Comparison of ENCODE assay signal across 19 cellular contexts in genomic region chr19:28999733-29000433, GRCh38.
A peak's percentile ranks its signal among the peaks of the same experiment; 100 is the strongest.
DNase-seq lines count a peak whose midpoint lies in the region; ATAC-seq and TF ChIP-seq lines count a peak whose summit lies in the region.
"Had no signal": no experiment of that assay in that cellular context is flagged by ENCODE, and none has a peak within 500 bp of the region (broad histone marks: within the 10 kb centered on the region; RNA-seq: fewer than 3 reads in every experiment).

No MANE protein-coding gene starts in this region.

- DNase-seq in Right ventricle myocardium inferior (ENCODE audit: missing footprints), result no peak
- peak; percentile 38 for DNase-seq in left ventricle myocardium superior
- DNase-seq in upper lobe of right lung, result peak; percentile 44
- DNase-seq in colonic mucosa, result no peak
- no peak for DNase-seq in NCI-H187 treated with DMSO at 0.1 percent for 48 hours (lab: John Stamatoyannopoulos, UW)
- DNase-seq: BE2C, EL, GF-D8, H7, KG1, NCI-H1105 treated with DMSO at 0.1 percent for 48 hours, NCI-H2081, NCI-H2171, NCI-H446, NCI-H526, Peyer's patch had no signal

- H3K4me1 ChIP-seq in upper lobe of right lung (no peaks in the 10 kb centered on the region), colonic mucosa (no peaks in the 10 kb centered on the region)
- H3K4me1 ChIP-seq: BE2C, Peyer's patch had no signal

- no peaks in the 10 kb centered on the region for H3F3A ChIP-seq in neural cell (ENCODE audit: insufficient read depth, low read length, poor library complexity, severe bottlenecking)

- H3K9me3 ChIP-seq in neural cell (ENCODE audit: low read length), result no peaks in the 10 kb centered on the region
- H3K9me3 ChIP-seq in upper lobe of right lung, result no peaks in the 10 kb centered on the region
- H3K9me3 ChIP-seq in colonic mucosa, result no peaks in the 10 kb centered on the region
- H3K9me3 ChIP-seq: BE2C had no signal

- TF ChIP-seq CTCF in neural cell (IDR thresholded peaks at IDR 0.05; ENCODE audit: poor library complexity, severe bottlenecking), result no peak
- TF ChIP-seq CTCF in upper lobe of right lung (IDR thresholded peaks at IDR 0.05), result no peak
- no peak for TF ChIP-seq CTCF in colonic mucosa (IDR thresholded peaks at IDR 0.05)

- no peak overlapping the region for H3K4me3 ChIP-seq in neural cell (ENCODE audit: low read length)
- no peak overlapping the region for H3K4me3 ChIP-seq in upper lobe of right lung
- H3K4me3 ChIP-seq in colonic mucosa, result no peak overlapping the region
- H3K4me3 ChIP-seq: Peyer's patch had no signal

- H2AFZ ChIP-seq in neural cell (ENCODE audit: low read depth, low read length), result no peak overlapping the region

- H3K9ac ChIP-seq in neural cell (ENCODE audit: low read length), result no peak overlapping the region
- H3K9ac ChIP-seq in colonic mucosa (ENCODE audit: low read depth in 2 of 2, low read length in 2 of 2), result no peak overlapping the region

- ATAC-seq in Right ventricle myocardium inferior (peak; percentile 72), left ventricle myocardium superior (peak; percentile 33), upper lobe of right lung (no peak), GM21619 (IDR thresholded peaks at IDR 0.05; ENCODE audit: unreplicated experiment) (no peak), GM19035 (IDR thresholded peaks at IDR 0.05; ENCODE audit: unreplicated experiment) (no peak)

- TF ChIP-seq RAD21 in neural cell (conservative IDR thresholded peaks at IDR 0.05), result no peak

- H3K4me2 ChIP-seq in neural cell (ENCODE audit: low read length), result no peak overlapping the region

- TF ChIP-seq EP300 in neural cell (conservative IDR thresholded peaks at IDR 0.05; ENCODE audit: poor library complexity, severe bottlenecking), result peak; percentile 24

- no peaks in the 10 kb centered on the region for H3K79me2 ChIP-seq in neural cell (replicated peaks; ENCODE audit: insufficient read depth, low read length)

- H4K20me1 ChIP-seq in neural cell (ENCODE audit: insufficient read depth), result no peaks in the 10 kb centered on the region

- H3K9me2 ChIP-seq in neural cell (ENCODE audit: insufficient read depth, low read length), result no peaks in the 10 kb centered on the region

- H3K27me3 ChIP-seq in neural cell (ENCODE audit: insufficient read depth, low read depth, low read length), result no peaks in the 10 kb centered on the region
- H3K27me3 ChIP-seq in upper lobe of right lung, result no peaks in the 10 kb centered on the region
- no peaks in the 10 kb centered on the region for H3K27me3 ChIP-seq in colonic mucosa
- H3K27me3 ChIP-seq: BE2C, Peyer's patch had no signal

- H3K27ac ChIP-seq in neural cell (ENCODE audit: low read length) (no peak overlapping the region), upper lobe of right lung (no peak overlapping the region), colonic mucosa (no peak overlapping the region)
- H3K27ac ChIP-seq: Peyer's patch had no signal

- intact Hi-C loops in Right ventricle myocardium inferior (cut with DNase I), result no loop called here
- intact Hi-C loops in left ventricle myocardium superior (cut with micrococcal nuclease), result no loop called here
- intact Hi-C loops in upper lobe of right lung (cut with DNase I), result no loop called here
- intact Hi-C loops in colonic mucosa (cut with DNase I), result no loop called here

- no peaks in the 10 kb centered on the region for H3K36me3 ChIP-seq in neural cell (ENCODE audit: insufficient read depth, low read length)
- H3K36me3 ChIP-seq in upper lobe of right lung, result no peaks in the 10 kb centered on the region
- H3K36me3 ChIP-seq in colonic mucosa, result no peaks in the 10 kb centered on the region
- H3K36me3 ChIP-seq: BE2C, Peyer's patch had no signal

TF ChIP-seq in neural cell, 6 proteins besides CTCF, POLR2A, EP300 and RAD21:
- TF ChIP-seq TAF1 (IDR thresholded peaks at IDR 0.05; ENCODE audit: low read depth), result no peak
- TF ChIP-seq, protein P1, sequence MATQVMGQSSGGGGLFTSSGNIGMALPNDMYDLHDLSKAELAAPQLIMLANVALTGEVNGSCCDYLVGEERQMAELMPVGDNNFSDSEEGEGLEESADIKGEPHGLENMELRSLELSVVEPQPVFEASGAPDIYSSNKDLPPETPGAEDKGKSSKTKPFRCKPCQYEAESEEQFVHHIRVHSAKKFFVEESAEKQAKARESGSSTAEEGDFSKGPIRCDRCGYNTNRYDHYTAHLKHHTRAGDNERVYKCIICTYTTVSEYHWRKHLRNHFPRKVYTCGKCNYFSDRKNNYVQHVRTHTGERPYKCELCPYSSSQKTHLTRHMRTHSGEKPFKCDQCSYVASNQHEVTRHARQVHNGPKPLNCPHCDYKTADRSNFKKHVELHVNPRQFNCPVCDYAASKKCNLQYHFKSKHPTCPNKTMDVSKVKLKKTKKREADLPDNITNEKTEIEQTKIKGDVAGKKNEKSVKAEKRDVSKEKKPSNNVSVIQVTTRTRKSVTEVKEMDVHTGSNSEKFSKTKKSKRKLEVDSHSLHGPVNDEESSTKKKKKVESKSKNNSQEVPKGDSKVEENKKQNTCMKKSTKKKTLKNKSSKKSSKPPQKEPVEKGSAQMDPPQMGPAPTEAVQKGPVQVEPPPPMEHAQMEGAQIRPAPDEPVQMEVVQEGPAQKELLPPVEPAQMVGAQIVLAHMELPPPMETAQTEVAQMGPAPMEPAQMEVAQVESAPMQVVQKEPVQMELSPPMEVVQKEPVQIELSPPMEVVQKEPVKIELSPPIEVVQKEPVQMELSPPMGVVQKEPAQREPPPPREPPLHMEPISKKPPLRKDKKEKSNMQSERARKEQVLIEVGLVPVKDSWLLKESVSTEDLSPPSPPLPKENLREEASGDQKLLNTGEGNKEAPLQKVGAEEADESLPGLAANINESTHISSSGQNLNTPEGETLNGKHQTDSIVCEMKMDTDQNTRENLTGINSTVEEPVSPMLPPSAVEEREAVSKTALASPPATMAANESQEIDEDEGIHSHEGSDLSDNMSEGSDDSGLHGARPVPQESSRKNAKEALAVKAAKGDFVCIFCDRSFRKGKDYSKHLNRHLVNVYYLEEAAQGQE (IDR thresholded peaks at IDR 0.05; ENCODE audit: borderline replicate concordance), result no peak
- TF ChIP-seq SMC3 (conservative IDR thresholded peaks at IDR 0.05; ENCODE audit: poor library complexity), result no peak
- no peak for TF ChIP-seq MXI1 (conservative IDR thresholded peaks at IDR 0.05; ENCODE audit: poor library complexity, severe bottlenecking)
- TF ChIP-seq EZH2 (IDR thresholded peaks at IDR 0.05; ENCODE audit: borderline replicate concordance, insufficient read depth, low read length, poor library complexity, severe bottlenecking), result no peak
- TF ChIP-seq POLR2AphosphoS5 (IDR thresholded peaks at IDR 0.05), result no peak

Comparison
In these comparisons a context has a peak if more than half of its experiments do, and no peak if none do; other contexts are left out.
1. DNase-seq: peak in left ventricle myocardium superior (single experiment) and upper lobe of right lung (single experiment); none in Right ventricle myocardium inferior (single experiment), colonic mucosa (single experiment) and NCI-H187 treated with DMSO at 0.1 percent for 48 hours (single experiment).
2. ATAC-seq: peak in Right ventricle myocardium inferior (single experiment) and left ventricle myocardium superior (single experiment); none in upper lobe of right lung (single experiment), GM21619 (single experiment) and GM19035 (single experiment).